In genomic region chr14:68502196-68502595, GRCh38 we compare ENCODE assay signal across 15 cellular contexts.
"Had no signal": no experiment of that assay in that cellular context is flagged by ENCODE, and none has a peak within 500 bp of the region (broad histone marks: within the 10 kb centered on the region; RNA-seq: fewer than 3 reads in every experiment).

No MANE protein-coding gene starts in this region.

- H3K9me3 ChIP-seq: body of pancreas, colonic mucosa, sigmoid colon, spleen, stomach, testis had no signal

- H3K27me3 Mint-ChIP-seq: activated CD4-positive, alpha-beta T cell treated with anti-CD3 and anti-CD28 coated beads, Interleukin-2, amount 10 ng/mL, durations not matched to agents 24 days and 14 days; activated naive CD8-positive, alpha-beta T cell treated with anti-CD3 and anti-CD28 coated beads for 36 hours; memory B cell had no signal

- H3K27ac Mint-ChIP-seq: activated CD8-positive, alpha-beta T cell treated with anti-CD3 and anti-CD28 coated beads, Interleukin-2, amount 10 ng/mL, durations not matched to agents 7 days and 5 days; activated naive CD8-positive, alpha-beta T cell treated with anti-CD3 and anti-CD28 coated beads for 36 hours; memory B cell; natural killer cell; WTC11 had no signal

- DNase-seq: activated CD4-positive, alpha-beta T cell treated with anti-CD3 and anti-CD28 coated beads, Interleukin-2, amount 10 ng/mL, durations not matched to agents 24 days and 14 days; activated CD8-positive, alpha-beta memory T cell treated with anti-CD3 and anti-CD28 coated beads, Interleukin-2, amount 50 U/mL, for 4 hours; activated CD8-positive, alpha-beta T cell treated with anti-CD3 and anti-CD28 coated beads, Interleukin-2, amount 10 ng/mL, durations not matched to agents 7 days and 5 days; activated naive CD8-positive, alpha-beta T cell treated with anti-CD3 and anti-CD28 coated beads for 36 hours; colonic mucosa; hippocampal formation; natural killer cell; sigmoid colon; T-helper 2 cell had no signal

- ATAC-seq: activated CD8-positive, alpha-beta T cell treated with anti-CD3 and anti-CD28 coated beads, Interleukin-2, amount 10 ng/mL, durations not matched to agents 7 days and 5 days; natural killer cell; WTC11 had no signal

- H3K36me3 Mint-ChIP-seq: natural killer cell, WTC11 had no signal

- H3K27ac ChIP-seq: colonic mucosa, sigmoid colon, testis had no signal

- H3K27me3 ChIP-seq: body of pancreas, colonic mucosa, sigmoid colon, spleen, stomach, testis had no signal

- H3K9me3 Mint-ChIP-seq: activated naive CD8-positive, alpha-beta T cell treated with anti-CD3 and anti-CD28 coated beads for 36 hours; memory B cell; natural killer cell; WTC11 had no signal

- H3K4me3 Mint-ChIP-seq: activated CD4-positive, alpha-beta T cell treated with anti-CD3 and anti-CD28 coated beads, Interleukin-2, amount 10 ng/mL, durations not matched to agents 24 days and 14 days; activated CD8-positive, alpha-beta T cell treated with anti-CD3 and anti-CD28 coated beads, Interleukin-2, amount 10 ng/mL, durations not matched to agents 7 days and 5 days; activated naive CD8-positive, alpha-beta T cell treated with anti-CD3 and anti-CD28 coated beads for 36 hours; memory B cell; natural killer cell; WTC11 had no signal
